In genomic region chr19:18421371-18421959, GRCh38 we compare ENCODE assay signal across 11 cellular contexts. TPM values are rescaled to one million over a fixed set of nuclear protein-coding genes. Genes with fewer than 3 reads are reported as not detected.
DNase-seq lines count a peak whose midpoint lies in the region; ATAC-seq and TF ChIP-seq lines count a peak whose summit lies in the region.
"Had no signal": no experiment of that assay in that cellular context is flagged by ENCODE, and none has a peak within 500 bp of the region (broad histone marks: within the 10 kb centered on the region; RNA-seq: fewer than 3 reads in every experiment).

No MANE protein-coding gene starts in this region.

- H4K20me1 ChIP-seq in BLaER1 treated with 17β-estradiol and CSF1 and Interleukin-3, amounts not matched to agents 10 nM and 100 nM = peaks cover 56 to 67% (median 62%) of the 10 kb centered on the region in 11 experiments
- H4K20me1 ChIP-seq in Loucy (ENCODE audit: insufficient read depth, low read length, poor library complexity, severe bottlenecking) = peaks cover 39% of the 10 kb centered on the region
- no peaks in the 10 kb centered on the region for H4K20me1 ChIP-seq in neural cell (ENCODE audit: insufficient read depth)

- no peaks in the 10 kb centered on the region for H3K27me3 ChIP-seq in BLaER1 treated with 17β-estradiol and CSF1 and Interleukin-3, amounts not matched to agents 10 nM and 100 nM
- H3K27me3 ChIP-seq in Loucy (ENCODE audit: insufficient read depth, low read length, poor library complexity, severe bottlenecking) (no peaks in the 10 kb centered on the region), brain microvascular endothelial cell (replicated peaks) (no peaks in the 10 kb centered on the region), neural cell (ENCODE audit: insufficient read depth, low read depth, low read length) (no peaks in the 10 kb centered on the region)
- H3K27me3 ChIP-seq: upper lobe of right lung had no signal

- no peak for TF ChIP-seq RAD21 in neural cell (conservative IDR thresholded peaks at IDR 0.05)

- in situ Hi-C loops in brain microvascular endothelial cell (cut with HindIII; ENCODE audit: low pct_ligation_motif_present, low sequenced_read_pairs) = no loop called here

- TF ChIP-seq CTCF in Loucy (conservative IDR thresholded peaks at IDR 0.05; ENCODE audit: low read length) = no peak
- no peak for TF ChIP-seq CTCF in brain microvascular endothelial cell (IDR thresholded peaks at IDR 0.05; ENCODE audit: low read depth, low read length, missing control alignments)
- TF ChIP-seq CTCF in neural cell (IDR thresholded peaks at IDR 0.05; ENCODE audit: poor library complexity, severe bottlenecking) = no peak

- peaks cover 0 to 14% (median 0%) of the 10 kb centered on the region in 11 experiments; a peak in 6 of 22 replicates for H3K36me3 ChIP-seq in BLaER1 treated with 17β-estradiol and CSF1 and Interleukin-3, amounts not matched to agents 10 nM and 100 nM
- no peaks in the 10 kb centered on the region for H3K36me3 ChIP-seq in Loucy (ENCODE audit: insufficient read depth, low read length)
- H3K36me3 ChIP-seq in brain microvascular endothelial cell (replicated peaks) = peaks cover 2% of the 10 kb centered on the region
- no peaks in the 10 kb centered on the region for H3K36me3 ChIP-seq in neural cell (ENCODE audit: insufficient read depth, low read length)
- H3K36me3 ChIP-seq: upper lobe of right lung had no signal

- peaks cover 75 to 94% (median 89%) of the 10 kb centered on the region in 10 experiments for H3K4me1 ChIP-seq in BLaER1 treated with 17β-estradiol and CSF1 and Interleukin-3, amounts not matched to agents 10 nM and 100 nM
- H3K4me1 ChIP-seq in Loucy (ENCODE audit: insufficient read depth, low read length, poor library complexity, severe bottlenecking) = peaks cover 47% of the 10 kb centered on the region

- peak overlapping the region in 1 of 11 experiments; percentile 92; a peak in 2 of 22 replicates for H3K27ac ChIP-seq in BLaER1 treated with 17β-estradiol and CSF1 and Interleukin-3, amounts not matched to agents 10 nM and 100 nM
- H3K27ac ChIP-seq in brain microvascular endothelial cell (no peak overlapping the region), neural cell (ENCODE audit: low read length) (no peak overlapping the region)
- H3K27ac ChIP-seq: upper lobe of right lung had no signal

- peak overlapping the region; percentile 82 to 98 (median 92); a peak in 20 of 22 replicates for H3K9ac ChIP-seq in BLaER1 treated with 17β-estradiol and CSF1 and Interleukin-3, amounts not matched to agents 10 nM and 100 nM
- H3K9ac ChIP-seq in Loucy (ENCODE audit: low read depth, low read length, poor library complexity, severe bottlenecking) = peak overlapping the region; percentile 63
- no peak overlapping the region for H3K9ac ChIP-seq in neural cell (ENCODE audit: low read length)

- peak overlapping the region; percentile 91 to 98 (median 95) for H3K4me2 ChIP-seq in BLaER1 treated with 17β-estradiol and CSF1 and Interleukin-3, amounts not matched to agents 10 nM and 100 nM
- peak overlapping the region; percentile 80 for H3K4me2 ChIP-seq in Loucy (ENCODE audit: low read depth, low read length, poor library complexity, severe bottlenecking)
- H3K4me2 ChIP-seq in neural cell (ENCODE audit: low read length) = no peak overlapping the region

- H3K4me3 ChIP-seq in BLaER1 treated with 17β-estradiol and CSF1 and Interleukin-3, amounts not matched to agents 10 nM and 100 nM = peak overlapping the region in 8 of 10 experiments; percentile 82 to 98 (median 96); a peak in 11 of 20 replicates
- H3K4me3 ChIP-seq in Loucy (ENCODE audit: low read length, poor library complexity, severe bottlenecking) (peak overlapping the region; percentile 80), brain microvascular endothelial cell (ENCODE audit: low read depth, low read length) (peak overlapping the region; percentile 74), neural cell (ENCODE audit: low read length) (peak overlapping the region; percentile 88)

- H3K79me2 ChIP-seq in Loucy (ENCODE audit: insufficient read depth, low read length) (peaks cover 71% of the 10 kb centered on the region), neural cell (replicated peaks; ENCODE audit: insufficient read depth, low read length) (peaks cover 30% of the 10 kb centered on the region)

- no peaks in the 10 kb centered on the region for H3K9me3 ChIP-seq in BLaER1 treated with 17β-estradiol and CSF1 and Interleukin-3, amounts not matched to agents 10 nM and 100 nM (replicated peaks in 1 of 11)
- no peaks in the 10 kb centered on the region for H3K9me3 ChIP-seq in Loucy (ENCODE audit: insufficient read depth, low read depth, low read length)
- no peaks in the 10 kb centered on the region for H3K9me3 ChIP-seq in neural cell (ENCODE audit: low read length)
- H3K9me3 ChIP-seq: upper lobe of right lung had no signal

- TF ChIP-seq EP300 in neural cell (conservative IDR thresholded peaks at IDR 0.05; ENCODE audit: poor library complexity, severe bottlenecking) = no peak

- H3F3A ChIP-seq in Loucy (ENCODE audit: low read depth) (peaks cover 5% of the 10 kb centered on the region; the same call in 1 of the 2 replicates), neural cell (ENCODE audit: insufficient read depth, low read length, poor library complexity, severe bottlenecking) (peaks cover 3% of the 10 kb centered on the region)

- no peak for ATAC-seq in GM21786 (IDR thresholded peaks at IDR 0.05; ENCODE audit: unreplicated experiment)
- ATAC-seq in GM18861 (IDR thresholded peaks at IDR 0.05; ENCODE audit: unreplicated experiment) = no peak
- ATAC-seq: upper lobe of right lung had no signal

- DNase-seq in brain microvascular endothelial cell (no peak), HPDE6-E6E7 (ENCODE audit: extremely low spot score) (no peak), NCI-H526 treated with DMSO at 0.1 percent for 48 hours (lab: John Stamatoyannopoulos, UW) (no peak)
- DNase-seq: NCI-H187; stimulated activated CD4-positive, alpha-beta T cell treated with anti-CD3 and anti-CD28 coated beads, Interleukin-2, amount 100 ng/mL, for 24 hours; upper lobe of right lung had no signal

- H2AFZ ChIP-seq in Loucy (ENCODE audit: low read length) = no peak overlapping the region
- no peak overlapping the region for H2AFZ ChIP-seq in neural cell (ENCODE audit: low read depth, low read length)

- H3K9me2 ChIP-seq in Loucy (replicated peaks; ENCODE audit: low read depth, low read length) = no peaks in the 10 kb centered on the region
- no peaks in the 10 kb centered on the region for H3K9me2 ChIP-seq in neural cell (ENCODE audit: insufficient read depth, low read length)

TF ChIP-seq in neural cell, 6 proteins besides CTCF, POLR2A, EP300 and RAD21:
- TF ChIP-seq EZH2 (IDR thresholded peaks at IDR 0.05; ENCODE audit: borderline replicate concordance, insufficient read depth, low read length, poor library complexity, severe bottlenecking) (no peak), MXI1 (conservative IDR thresholded peaks at IDR 0.05; ENCODE audit: poor library complexity, severe bottlenecking) (no peak), TAF1 (IDR thresholded peaks at IDR 0.05; ENCODE audit: low read depth) (no peak), SMC3 (conservative IDR thresholded peaks at IDR 0.05; ENCODE audit: poor library complexity) (no peak), POLR2AphosphoS5 (IDR thresholded peaks at IDR 0.05) (no peak), REST (IDR thresholded peaks at IDR 0.05; ENCODE audit: borderline replicate concordance) (no peak)

RNA-seq across cellular contexts. Expression of gene SSBP4, which starts 2.3 kb away (rescaled TPM):
- 148 and 166 TPM in 2 replicates for polyA plus RNA-seq in neural cell
- polyA minus RNA-seq in neural cell = 75.0 and 80.3 TPM in 2 replicates

RNA-seq across cellular contexts. Expression of gene ISYNA1, which starts 16.5 kb away (rescaled TPM):
- polyA plus RNA-seq in neural cell = 123 and 164 TPM in 2 replicates
- 47.0 and 53.0 TPM in 2 replicates for polyA minus RNA-seq in neural cell

RNA-seq across cellular contexts. Expression of gene LRRC25, which starts 24.0 kb away (rescaled TPM):
- not detected in 2 replicates for polyA plus RNA-seq in neural cell
- polyA minus RNA-seq in neural cell = not detected in 2 replicates

RNA-seq across cellular contexts. Expression of gene GDF15, which starts 35.5 kb away (rescaled TPM):
- 1.6 TPM in 1 of 2 replicates, not detected in the other for polyA plus RNA-seq in neural cell
- not detected in 2 replicates for polyA minus RNA-seq in neural cell
